ENCODE assay signal across 1 cellular context in genomic region chr6:108733706-108734105, GRCh38.
TF ChIP-seq lines count a peak whose summit lies in the region.

No MANE protein-coding gene starts in this region.

TF ChIP-seq in H1, 55 proteins besides CTCF, POLR2A, EP300 and RAD21 (continued from another document):
- no peak for TF ChIP-seq NANOG (IDR thresholded peaks at IDR 0.05; ENCODE audit: insufficient read depth, low read depth, low read length, poor library complexity, severe bottlenecking)
